Comparison of ENCODE assay signal across 1 cellular context in the genomic region with DNA sequence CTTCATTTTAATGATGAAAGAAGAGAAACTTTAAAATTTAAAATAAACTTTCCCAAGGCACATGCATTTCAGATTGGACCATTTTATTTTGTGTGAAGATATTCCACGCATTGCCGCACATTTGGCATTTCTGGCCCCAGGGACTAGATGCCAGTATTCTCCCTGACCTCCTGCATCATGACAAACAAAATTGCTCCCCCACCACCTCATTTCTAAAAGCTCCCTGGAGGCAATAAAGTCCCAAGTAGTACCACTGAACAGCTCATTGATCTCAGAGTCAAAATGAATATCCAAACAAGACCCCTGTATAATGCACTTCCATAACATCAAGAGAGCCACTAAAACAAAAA.
TF ChIP-seq lines count a peak whose summit lies in the region.

No MANE protein-coding gene starts in this region.

TF ChIP-seq in K562, 482 proteins besides CTCF, POLR2A, EP300 and RAD21:
- TF ChIP-seq FOSL1 (tag; conservative IDR thresholded peaks at IDR 0.05) (peak; percentile 15; the same call in 1 of the 2 replicates), BRD9 (IDR thresholded peaks at IDR 0.05; ENCODE audit: low read depth, partially characterized antibody) (no peak), C11orf30 (IDR thresholded peaks at IDR 0.05; ENCODE audit: low read depth) (no peak), ATF7 (IDR thresholded peaks at IDR 0.05) (0 out of 2 replicates have a peak, but pooled peaks have one; percentile 3)
TF ChIP-seq in K562: peak in this region for 2.
